8 cellular contexts compared by ENCODE assay signal in the genomic region with DNA sequence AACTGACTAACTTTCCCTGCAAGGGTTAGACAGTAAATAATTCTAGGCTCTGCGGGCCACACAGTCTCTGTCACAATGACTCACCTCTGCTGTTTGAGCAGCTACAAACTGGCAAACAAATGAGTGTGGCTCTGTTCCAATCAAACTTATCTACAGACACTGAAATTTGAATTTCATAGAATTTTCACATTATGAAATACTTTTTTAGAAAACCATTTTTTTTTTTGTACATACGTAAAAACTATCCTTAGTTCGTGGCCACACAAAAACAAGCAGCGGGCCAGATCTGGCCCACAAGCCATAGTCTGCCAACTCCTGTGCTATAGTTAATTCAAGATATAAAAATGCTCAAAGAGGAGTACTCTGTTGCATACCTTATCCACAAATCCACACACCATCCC.
DNase-seq lines count a peak whose midpoint lies in the region; ATAC-seq and TF ChIP-seq lines count a peak whose summit lies in the region.

No MANE protein-coding gene starts in this region.

- H3K27me3 ChIP-seq in DND-41 (ENCODE audit: insufficient read depth, low read length, poor library complexity) (no peaks in the 10 kb centered on the region), MM.1S (replicated peaks; ENCODE audit: insufficient read depth, low read length) (no peaks in the 10 kb centered on the region)

- peaks cover 37% of the 10 kb centered on the region for H4K20me1 ChIP-seq in DND-41 (ENCODE audit: insufficient read depth, low read length)
- no peaks in the 10 kb centered on the region for H4K20me1 ChIP-seq in MM.1S (ENCODE audit: insufficient read depth, low read length)

- H3K79me2 ChIP-seq in DND-41 (ENCODE audit: insufficient read depth, low read length) = peaks cover 83% of the 10 kb centered on the region
- H3K79me2 ChIP-seq in MM.1S (ENCODE audit: low read length) = peaks cover 74% of the 10 kb centered on the region

- H3F3A ChIP-seq in MM.1S (ENCODE audit: insufficient read depth, low read length) = peaks cover 32% of the 10 kb centered on the region

- peak; percentile 48 for ATAC-seq in DND-41 (ENCODE audit: insufficient read depth, low read depth)
- ATAC-seq in GM18520 (IDR thresholded peaks at IDR 0.05; ENCODE audit: unreplicated experiment) = no peak
- no peak for ATAC-seq in HG02884 (IDR thresholded peaks at IDR 0.05; ENCODE audit: unreplicated experiment)
- no peak for ATAC-seq in GM21447 (IDR thresholded peaks at IDR 0.05; ENCODE audit: unreplicated experiment)

- H3K36me3 ChIP-seq in DND-41 (ENCODE audit: insufficient read depth, low read length) = no peaks in the 10 kb centered on the region
- H3K36me3 ChIP-seq in MM.1S (replicated peaks; ENCODE audit: insufficient read depth, low read length) = no peaks in the 10 kb centered on the region

- TF ChIP-seq CTCF in DND-41 (IDR thresholded peaks at IDR 0.05; ENCODE audit: borderline replicate concordance, extremely low read depth, low read length, poor library complexity, severe bottlenecking) = no peak
- no peak for TF ChIP-seq CTCF in MM.1S (IDR thresholded peaks at IDR 0.05; ENCODE audit: low read length)

- H3K9me3 ChIP-seq in DND-41 (ENCODE audit: insufficient read depth, low read length, severe bottlenecking) (no peaks in the 10 kb centered on the region), MM.1S (replicated peaks; ENCODE audit: insufficient read depth, low read length) (no peaks in the 10 kb centered on the region)

- no peak overlapping the region for H2AFZ ChIP-seq in DND-41 (ENCODE audit: low read depth, low read length)
- H2AFZ ChIP-seq in MM.1S (ENCODE audit: low read length) = no peak overlapping the region

- H3K9me2 ChIP-seq in MM.1S (replicated peaks; ENCODE audit: insufficient read depth, low read length) = no peaks in the 10 kb centered on the region

- peak overlapping the region; percentile 55 for H3K4me2 ChIP-seq in DND-41 (ENCODE audit: insufficient read depth, low read length)
- peak overlapping the region; percentile 90 for H3K4me2 ChIP-seq in MM.1S (ENCODE audit: low read depth, low read length)

- H3K4me1 ChIP-seq in DND-41 (ENCODE audit: insufficient read depth, low read length) (peaks cover 92% of the 10 kb centered on the region), MM.1S (ENCODE audit: low read length) (peaks cover 41% of the 10 kb centered on the region)

- DNase-seq in DND-41 (peak; percentile 46), MM.1S (no peak), kidney glomerular epithelial cell (lab: John Stamatoyannopoulos, UW) (peak; percentile 46), NCI-H69 (lab: John Stamatoyannopoulos, UW) (no peak)
- peak; percentile 33 for DNase-seq in activated effector memory CD4-positive, alpha-beta T cell treated with Interleukin-2 at 50 U/mL for 16 hours

- H3K9ac ChIP-seq in DND-41 (ENCODE audit: low read depth, low read length) = peak overlapping the region; percentile 36
- peak overlapping the region; percentile 62; the same call in 1 of the 2 replicates for H3K9ac ChIP-seq in MM.1S (ENCODE audit: low read length)

- peak overlapping the region; percentile 78 for H3K27ac ChIP-seq in DND-41 (ENCODE audit: low read length)
- peak overlapping the region; percentile 95 for H3K27ac ChIP-seq in MM.1S (ENCODE audit: low read length)

- H3K4me3 ChIP-seq in DND-41 (ENCODE audit: low read depth in 1 of 2, low read length in 2 of 2) (no peak overlapping the region), MM.1S (ENCODE audit: low read length) (no peak overlapping the region)

Comparison
In these comparisons a context has a peak if more than half of its experiments do, and no peak if none do; other contexts are left out.
1. DNase-seq: peak in DND-41 (single experiment), activated effector memory CD4-positive, alpha-beta T cell treated with Interleukin-2 at 50 U/mL for 16 hours (single experiment) and kidney glomerular epithelial cell (single experiment); none in MM.1S (single experiment) and NCI-H69 (single experiment).